In the genomic region with DNA sequence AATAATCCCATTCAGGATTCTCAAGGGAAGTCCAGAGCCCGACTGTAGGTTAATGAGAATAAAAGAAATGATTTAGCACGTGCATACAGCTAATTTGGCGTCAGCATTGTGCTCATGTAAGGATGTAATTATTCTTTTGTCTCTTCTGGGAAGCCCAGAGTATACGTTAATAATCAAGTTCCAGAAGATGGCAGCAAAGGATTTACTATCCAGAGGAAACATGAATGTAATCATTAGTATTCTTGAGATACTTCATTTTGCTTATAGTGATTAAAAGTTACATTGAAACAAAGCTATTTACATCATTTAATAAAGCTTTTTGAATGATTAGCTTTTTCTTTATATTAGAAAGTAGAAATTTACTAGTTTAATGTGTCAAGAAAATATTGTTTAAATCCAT, we compare ENCODE assay signal across 10 cellular contexts.
DNase-seq lines count a peak whose midpoint lies in the region; TF ChIP-seq lines count a peak whose summit lies in the region.
"Had no signal": no experiment of that assay in that cellular context is flagged by ENCODE, and none has a peak within 500 bp of the region (broad histone marks: within the 10 kb centered on the region; RNA-seq: fewer than 3 reads in every experiment).

No MANE protein-coding gene starts in this region.

- H3K36me3 ChIP-seq in tibial artery: no peaks in the 10 kb centered on the region
- H3K36me3 ChIP-seq: SJCRH30 had no signal

- peaks cover 0 to 21% (median 3%) of the 10 kb centered on the region in 4 donors for H3K4me1 ChIP-seq in tibial artery
- H3K4me1 ChIP-seq: SJCRH30 had no signal

- DNase-seq in NCI-H345 (lab: John Stamatoyannopoulos, UW): peak; percentile 6
- no peak for DNase-seq in NCI-H345 treated with DMSO at 0.1 percent for 48 hours (lab: John Stamatoyannopoulos, UW; ENCODE audit: unreplicated experiment)
- peak; percentile 77 for DNase-seq in OCI-M1 (lab: John Stamatoyannopoulos, UW)
- DNase-seq in fibroblast of the conjunctiva (ENCODE audit: low read depth): peak; percentile 16
- DNase-seq in tibial artery: no peak
- DNase-seq in COLO668 (lab: John Stamatoyannopoulos, UW; ENCODE audit: unreplicated experiment): no peak
- DNase-seq in NOMO-1 treated with DMSO at 0.1 percent for 48 hours (lab: John Stamatoyannopoulos, UW; ENCODE audit: unreplicated experiment): no peak
- DNase-seq in central memory CD4-positive, alpha-beta T cell: no peak

- H3K4me3 ChIP-seq in tibial artery: no peak overlapping the region
- H3K4me3 ChIP-seq: SJCRH30 had no signal

- intact Hi-C loops in tibial artery (cut with DNase I; ENCODE audit: low total_unique reads): loop anchor here (10.0 kb wide), 1 partner anchor 551 kb away; a partner anchor contains a TSS

- H3K27me3 ChIP-seq in tibial artery: no peaks in the 10 kb centered on the region
- H3K27me3 ChIP-seq: SJCRH30 had no signal

- no peaks in the 10 kb centered on the region for H3K9me3 ChIP-seq in tibial artery
- H3K9me3 ChIP-seq: Caco-2, SJCRH30 had no signal

- peak; percentile 40 to 43 for TF ChIP-seq CTCF in tibial artery (IDR thresholded peaks at IDR 0.05)

- no peak overlapping the region for H3K27ac ChIP-seq in tibial artery
- H3K27ac ChIP-seq: SJCRH30 had no signal

Comparison
In these comparisons a context has a peak if more than half of its experiments do, and no peak if none do; other contexts are left out.
1. DNase-seq: peak in NCI-H345 (single experiment), OCI-M1 (single experiment) and fibroblast of the conjunctiva (single experiment); none in NCI-H345 treated with DMSO at 0.1 percent for 48 hours (single experiment), tibial artery (0 of 2), COLO668 (single experiment), NOMO-1 treated with DMSO at 0.1 percent for 48 hours (single experiment) and central memory CD4-positive, alpha-beta T cell (single experiment).